Comparison of ENCODE assay signal across 8 cellular contexts in genomic region chr1:226940029-226940805, GRCh38. TPM values are rescaled to one million over a fixed set of nuclear protein-coding genes. Genes with fewer than 3 reads are reported as not detected.
A peak's percentile ranks its signal among the peaks of the same experiment; 100 is the strongest.
DNase-seq lines count a peak whose midpoint lies in the region; ATAC-seq, FAIRE-seq and TF ChIP-seq lines count a peak whose summit lies in the region.

TSS of gene COQ8A (plus strand) at chr1:226940294. CDS start at chr1:226961386, 21,092 bp downstream.

- peaks cover 5% of the 10 kb centered on the region for H3K4me1 Mint-ChIP-seq in astrocyte (ENCODE audit: low read depth, unreplicated experiment)

- DNase-seq in NCI-H2029 treated with DMSO at 0.1 percent for 48 hours (lab: John Stamatoyannopoulos, UW) (peak; percentile 87), T-helper 9 cell (peak; percentile 96), astrocyte (ENCODE audit: low read depth) (peak; percentile 99), right cardiac atrium (peak; percentile 99 to 100 (median 100)), psoas muscle (peak; percentile 100)

- H3K4me1 ChIP-seq in astrocyte (ENCODE audit: insufficient read depth, low read length) (peaks cover 11% of the 10 kb centered on the region), right cardiac atrium (ENCODE audit: control insufficient read depth, insufficient read depth, low read length) (peaks cover 21% of the 10 kb centered on the region), psoas muscle (peaks cover 33% of the 10 kb centered on the region), urinary bladder (ENCODE audit: insufficient read depth) (no peaks in the 10 kb centered on the region)

- TF ChIP-seq CTCF in astrocyte (IDR thresholded peaks at IDR 0.05; ENCODE audit: insufficient read depth, low read depth, low read length), result no peak
- no peak for TF ChIP-seq CTCF in psoas muscle (IDR thresholded peaks at IDR 0.05)

- peaks cover 3% of the 10 kb centered on the region for H3K9me3 Mint-ChIP-seq in astrocyte (ENCODE audit: unreplicated experiment)

- H3K79me2 ChIP-seq in astrocyte (ENCODE audit: insufficient read depth, low read length), result no peaks in the 10 kb centered on the region

- no peaks in the 10 kb centered on the region for H3K9me3 ChIP-seq in astrocyte (ENCODE audit: insufficient read depth, low read depth, low read length)
- no peaks in the 10 kb centered on the region for H3K9me3 ChIP-seq in right cardiac atrium (ENCODE audit: control insufficient read depth, low read length)
- H3K9me3 ChIP-seq in psoas muscle, result peaks cover under 1% of the 10 kb centered on the region

- H4K20me1 ChIP-seq in astrocyte (ENCODE audit: insufficient read depth, low read length), result no peaks in the 10 kb centered on the region

- WGBS in right cardiac atrium, result under 1% methylated on average over 73 of the region's 73 CpGs
- 0 to 1% (median 0%) methylated on average over 54 to 73 of the region's 73 CpGs for WGBS in psoas muscle, 3 donors
- under 1% methylated on average over 73 of the region's 73 CpGs for WGBS in urinary bladder

- H3K27me3 ChIP-seq in astrocyte (ENCODE audit: insufficient read depth, low read length) (peaks cover 2% of the 10 kb centered on the region), right cardiac atrium (ENCODE audit: control insufficient read depth, insufficient read depth) (no peaks in the 10 kb centered on the region), psoas muscle (ENCODE audit: insufficient read depth in 3 of 3, low read length in 2 of 3) (no peaks in the 10 kb centered on the region)

- peaks cover 2% of the 10 kb centered on the region for H3K36me3 Mint-ChIP-seq in astrocyte (ENCODE audit: low read depth, unreplicated experiment)

- intact Hi-C loops in right cardiac atrium (cut with DNase I), result no loop called here
- intact Hi-C loops in psoas muscle (cut with DNase I), result loop anchor here in 1 of 2 donors (5.0 kb wide), 1 partner anchor 42 kb away; no protein-coding TSS in a partner anchor

- H2AFZ ChIP-seq in astrocyte (ENCODE audit: low read depth, low read length), result peak within 1 kb of the TSS; percentile 97

- FAIRE-seq in astrocyte (lab: Jason Lieb, UNC), result peak; percentile 54

- H3K9ac ChIP-seq in astrocyte (ENCODE audit: low read length), result peak within 1 kb of the TSS; percentile 82

- H3K27me3 Mint-ChIP-seq in astrocyte (ENCODE audit: low read depth, unreplicated experiment), result peaks cover 6% of the 10 kb centered on the region

- H3K4me3 Mint-ChIP-seq in astrocyte (ENCODE audit: unreplicated experiment), result peak within 1 kb of the TSS; percentile 80

- H3K27ac ChIP-seq in astrocyte (ENCODE audit: low read depth, low read length) (peak within 1 kb of the TSS; percentile 77), right cardiac atrium (ENCODE audit: low read length) (peak within 1 kb of the TSS; percentile 98), psoas muscle (peak within 1 kb of the TSS; percentile 97), urinary bladder (ENCODE audit: low read depth) (peak within 1 kb of the TSS; percentile 94)

- H3K27ac Mint-ChIP-seq in astrocyte (ENCODE audit: unreplicated experiment), result peak within 1 kb of the TSS; percentile 77

- peak within 1 kb of the TSS; percentile 94 for H3K4me2 ChIP-seq in astrocyte (ENCODE audit: low read length)

- H3K36me3 ChIP-seq in astrocyte (ENCODE audit: insufficient read depth, low read length) (no peaks in the 10 kb centered on the region), psoas muscle (ENCODE audit: insufficient read depth in 1 of 2, low read depth in 1 of 2) (no peaks in the 10 kb centered on the region), urinary bladder (ENCODE audit: insufficient read depth) (no peaks in the 10 kb centered on the region)

- ATAC-seq in GM18502 (IDR thresholded peaks at IDR 0.05; ENCODE audit: poor library complexity, unreplicated experiment), result peak; percentile 97
- ATAC-seq in HG03025 (IDR thresholded peaks at IDR 0.05; ENCODE audit: low FRiP score, unreplicated experiment), result peak; percentile 96
- peak; percentile 98 for ATAC-seq in right cardiac atrium
- ATAC-seq in psoas muscle, result peak; percentile 80 to 90 (median 86)

- H3K4me3 ChIP-seq in astrocyte (ENCODE audit: insufficient read depth, low read depth, low read length) (peak within 1 kb of the TSS; percentile 71), right cardiac atrium (ENCODE audit: low read length) (peak within 1 kb of the TSS; percentile 79), psoas muscle (peak within 1 kb of the TSS; percentile 79), urinary bladder (ENCODE audit: low read depth, low read length) (peak within 1 kb of the TSS; percentile 60)

RNA-seq across cellular contexts. Expression of gene COQ8A, which starts in this region (rescaled TPM):
- total RNA-seq in astrocyte, result 8.2 and 8.4 TPM in 2 replicates
- 100 to 1,000 TPM; 130 to 238 (median 203) TPM for total RNA-seq in right cardiac atrium
- polyA plus RNA-seq in right cardiac atrium, result 198 TPM
- 1,000 to 10,000 TPM in 1 of 4 donors, 100 to 1,000 TPM in 3; 574 to 1,432 (median 837) TPM for total RNA-seq in psoas muscle
- polyA plus RNA-seq in psoas muscle, result 1,000 to 10,000 TPM in 1 of 3 donors, 100 to 1,000 TPM in 2; 134 to 1,231 (median 616) TPM
- 17.8 TPM for total RNA-seq in urinary bladder
- polyA plus RNA-seq in urinary bladder, result 113 TPM

Comparison
In these comparisons a context has a peak if more than half of its experiments do, and no peak if none do; other contexts are left out.
1. Peak in every context shown above with its lines: DNase-seq, ATAC-seq, H3K4me3 ChIP-seq and H3K27ac ChIP-seq.